31 cellular contexts compared by ENCODE assay signal in the genomic region with DNA sequence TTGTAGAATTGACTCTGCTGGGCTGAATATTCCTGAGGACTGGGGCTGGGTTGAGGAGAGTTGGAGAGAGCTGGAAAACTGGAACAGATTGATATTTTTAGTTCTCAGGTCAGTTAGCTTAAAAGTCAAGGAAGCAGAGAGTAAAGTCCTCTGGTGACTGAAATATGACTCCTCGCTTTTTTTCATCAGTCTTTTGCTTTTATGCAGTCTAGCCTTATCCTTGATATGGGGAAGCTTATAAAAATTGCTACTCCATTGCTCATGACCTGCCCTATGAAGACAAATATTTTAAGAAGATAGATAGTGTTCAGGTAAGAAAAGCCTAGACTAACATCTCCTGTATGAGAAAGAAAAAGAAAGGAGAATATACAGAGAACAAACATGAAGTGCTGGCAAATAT.
"Had no signal": no experiment of that assay in that cellular context is flagged by ENCODE, and none has a peak within 500 bp of the region (broad histone marks: within the 10 kb centered on the region; RNA-seq: fewer than 3 reads in every experiment).

No MANE protein-coding gene starts in this region.

- H3K36me3 Mint-ChIP-seq: activated CD4-positive, alpha-beta memory T cell treated with anti-CD3 and anti-CD28 coated beads for 36 hours; activated naive CD8-positive, alpha-beta T cell treated with anti-CD3 and anti-CD28 coated beads, Interleukin-2, amount 10 ng/mL, durations not matched to agents 7 days and 5 days; IgD-negative memory B cell had no signal

- H3K27ac ChIP-seq: breast epithelium, KMS-11, Peyer's patch, RWPE1, SJCRH30 had no signal

- H3K4me3 ChIP-seq: breast epithelium, MG63, Peyer's patch, SJCRH30 had no signal

- H3K4me3 Mint-ChIP-seq: activated CD4-positive, alpha-beta memory T cell treated with anti-CD3 and anti-CD28 coated beads for 36 hours; activated CD4-positive, alpha-beta T cell treated with anti-CD3 and anti-CD28 coated beads, Interleukin-2, amount 10 ng/mL, durations not matched to agents 7 days and 5 days; activated naive CD8-positive, alpha-beta T cell treated with anti-CD3 and anti-CD28 coated beads, Interleukin-2, amount 10 ng/mL, durations not matched to agents 7 days and 5 days; activated T-cell treated with anti-CD3 and anti-CD28 coated beads, Interleukin-2, amount 50 U/mL, for 4 hours; IgD-negative memory B cell; T-helper 17 cell had no signal

- H3K4me1 ChIP-seq: breast epithelium, Peyer's patch had no signal

- ATAC-seq: activated T-cell treated with anti-CD3 and anti-CD28 coated beads, Interleukin-2, amount 50 U/mL, for 4 hours; T-helper 17 cell had no signal

- H3K9ac ChIP-seq: KMS-11 had no signal

- H3K27me3 ChIP-seq: breast epithelium, MG63, Peyer's patch, SJCRH30 had no signal

- DNase-seq: activated CD4-positive, alpha-beta memory T cell treated with anti-CD3 and anti-CD28 coated beads for 36 hours; activated CD4-positive, alpha-beta T cell treated with anti-CD3 and anti-CD28 coated beads, Interleukin-2, amount 10 ng/mL, durations not matched to agents 7 days and 5 days; activated CD4-positive, CD25-positive, alpha-beta regulatory T cell; activated CD8-positive, alpha-beta memory T cell treated with anti-CD3 and anti-CD28 coated beads for 24 hours; activated gamma-delta T cell treated with Interleukin-2 at 50 U/mL for 16 hours; activated naive CD4-positive, alpha-beta T cell treated with anti-CD3 and anti-CD28 coated beads, Interleukin-2, amount 50 U/mL, for 16 hours; activated naive CD8-positive, alpha-beta T cell treated with anti-CD3 and anti-CD28 coated beads, Interleukin-2, amount 10 ng/mL, durations not matched to agents 7 days and 5 days; activated T-cell treated with anti-CD3 and anti-CD28 coated beads, Interleukin-2, amount 50 U/mL, for 4 hours; aorta; caudate nucleus; MG63; MV-4-11; NCI-H1092 treated with DMSO at 0.1 percent for 48 hours; NCI-H1417 treated with DMSO at 0.1 percent for 48 hours; NCI-H1694; NCI-H2029; NCI-H2107; NCI-H2227 treated with DMSO at 0.1 percent for 48 hours; NCI-H446 treated with DMSO at 0.1 percent for 48 hours; NCI-H524 treated with DMSO at 0.1 percent for 48 hours; NK-92 treated with Interleukin-12 subunit alpha and Interleukin-12 subunit beta, amount 100 ng/mL, for 24 hours; OCI-M1; Peyer's patch; Right ventricle myocardium superior; T-helper 17 cell; T-helper 9 cell had no signal

- H3K4me2 ChIP-seq: KMS-11 had no signal

- H3K36me3 ChIP-seq: breast epithelium, MG63, Peyer's patch, SJCRH30 had no signal

- H3K27ac Mint-ChIP-seq: activated CD4-positive, alpha-beta memory T cell treated with anti-CD3 and anti-CD28 coated beads for 36 hours; activated CD4-positive, alpha-beta T cell treated with anti-CD3 and anti-CD28 coated beads, Interleukin-2, amount 10 ng/mL, durations not matched to agents 7 days and 5 days; activated naive CD8-positive, alpha-beta T cell treated with anti-CD3 and anti-CD28 coated beads, Interleukin-2, amount 10 ng/mL, durations not matched to agents 7 days and 5 days; IgD-negative memory B cell; T-helper 17 cell had no signal

- H3K9me3 ChIP-seq: breast epithelium, MG63, Peyer's patch, SJCRH30 had no signal

- H3K4me1 Mint-ChIP-seq: activated CD4-positive, alpha-beta T cell treated with anti-CD3 and anti-CD28 coated beads, Interleukin-2, amount 10 ng/mL, durations not matched to agents 7 days and 5 days; activated naive CD8-positive, alpha-beta T cell treated with anti-CD3 and anti-CD28 coated beads, Interleukin-2, amount 10 ng/mL, durations not matched to agents 7 days and 5 days; IgD-negative memory B cell; T-helper 17 cell had no signal

- H3K9me3 Mint-ChIP-seq: activated CD4-positive, alpha-beta memory T cell treated with anti-CD3 and anti-CD28 coated beads for 36 hours; activated CD4-positive, alpha-beta T cell treated with anti-CD3 and anti-CD28 coated beads, Interleukin-2, amount 10 ng/mL, durations not matched to agents 7 days and 5 days; activated naive CD8-positive, alpha-beta T cell treated with anti-CD3 and anti-CD28 coated beads, Interleukin-2, amount 10 ng/mL, durations not matched to agents 7 days and 5 days; activated T-cell treated with anti-CD3 and anti-CD28 coated beads, Interleukin-2, amount 50 U/mL, for 4 hours had no signal
